Comparison of ENCODE assay signal across 9 cellular contexts in the genomic region with DNA sequence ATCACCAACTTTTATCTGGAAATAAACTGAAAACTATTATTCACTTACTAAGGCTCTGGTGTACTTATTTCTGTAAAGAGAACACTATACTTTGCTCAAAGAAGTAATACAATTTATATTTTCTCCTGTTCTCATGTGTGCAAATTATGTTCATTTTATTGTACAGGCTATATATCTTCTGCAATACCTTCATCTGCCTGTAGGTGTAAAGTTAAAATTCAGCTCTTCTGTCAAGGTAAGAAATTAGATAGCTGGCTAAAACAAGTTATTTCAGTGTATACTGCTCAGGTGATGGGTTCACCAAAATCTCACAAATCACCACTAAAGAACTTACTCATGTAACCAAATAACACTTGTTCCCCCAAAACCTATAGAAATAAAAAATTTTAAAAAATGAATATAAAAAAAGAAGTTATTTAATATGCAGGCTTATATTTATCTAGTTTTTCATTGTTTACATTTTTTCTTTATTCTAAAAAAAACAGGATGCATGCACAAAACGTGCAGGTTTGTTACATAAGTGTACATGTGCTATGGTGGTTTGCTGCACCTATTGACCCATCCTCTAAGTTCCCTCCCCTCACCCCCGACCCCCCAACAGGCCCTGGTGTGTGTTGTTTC.
A peak's percentile ranks its signal among the peaks of the same experiment; 100 is the strongest.
DNase-seq lines count a peak whose midpoint lies in the region; ATAC-seq and TF ChIP-seq lines count a peak whose summit lies in the region.
"Had no signal": no experiment of that assay in that cellular context is flagged by ENCODE, and none has a peak within 500 bp of the region (broad histone marks: within the 10 kb centered on the region; RNA-seq: fewer than 3 reads in every experiment).

No MANE protein-coding gene starts in this region.

- H3K4me3 ChIP-seq in esophagus muscularis mucosa = no peak overlapping the region
- no peak overlapping the region for H3K4me3 ChIP-seq in naive thymus-derived CD4-positive, alpha-beta T cell (ENCODE audit: low read length)

- no peak for TF ChIP-seq POLR2A in esophagus muscularis mucosa (IDR thresholded peaks at IDR 0.05; ENCODE audit: low read depth)

- CTCF ChIA-PET in CD4-positive, alpha-beta T cell (lab: Charles Lee) = no interaction called here
- CTCF ChIA-PET in naive thymus-derived CD4-positive, alpha-beta T cell (lab: Charles Lee) = no interaction called here

- H3K9me3 ChIP-seq in CD4-positive, alpha-beta T cell (ENCODE audit: control insufficient read depth, low read length) = no peaks in the 10 kb centered on the region
- H3K9me3 ChIP-seq in esophagus muscularis mucosa = no peaks in the 10 kb centered on the region
- no peaks in the 10 kb centered on the region for H3K9me3 ChIP-seq in naive thymus-derived CD4-positive, alpha-beta T cell (ENCODE audit: control insufficient read depth in 2 of 3, low read length in 3 of 3)

- H3K27me3 ChIP-seq in CD4-positive, alpha-beta T cell (ENCODE audit: control insufficient read depth, insufficient read depth, low read length) = no peaks in the 10 kb centered on the region
- H3K27me3 ChIP-seq in esophagus muscularis mucosa = no peaks in the 10 kb centered on the region
- no peaks in the 10 kb centered on the region for H3K27me3 ChIP-seq in naive thymus-derived CD4-positive, alpha-beta T cell (ENCODE audit: control insufficient read depth in 2 of 2, insufficient read depth in 2 of 2, low read length in 2 of 2)

- H3K4me1 ChIP-seq in esophagus muscularis mucosa = no peaks in the 10 kb centered on the region
- no peaks in the 10 kb centered on the region for H3K4me1 ChIP-seq in naive thymus-derived CD4-positive, alpha-beta T cell (ENCODE audit: control insufficient read depth in 2 of 2, insufficient read depth in 2 of 2, low read length in 2 of 2)

- DNase-seq in CD4-positive, alpha-beta T cell = no peak
- DNase-seq in LoVo (ENCODE audit: low spot score) (peak; percentile 10), esophagus muscularis mucosa (ENCODE audit: extremely low spot score) (no peak), SHP77 (lab: John Stamatoyannopoulos, UW) (no peak), COLO668 (lab: John Stamatoyannopoulos, UW; ENCODE audit: unreplicated experiment) (no peak)
- no peak for DNase-seq in naive thymus-derived CD4-positive, alpha-beta T cell
- no peak for DNase-seq in stimulated activated CD4-positive, alpha-beta T cell treated with anti-CD3 and anti-CD28 coated beads, Interleukin-1b, Interleukin-23, amount 100 ng/mL, for 48 hours
- DNase-seq: T-helper 9 cell had no signal

- no peak overlapping the region for H3K27ac Mint-ChIP-seq in CD4-positive, alpha-beta T cell
- no peak overlapping the region for H3K27ac Mint-ChIP-seq in naive thymus-derived CD4-positive, alpha-beta T cell

- H3K36me3 Mint-ChIP-seq in CD4-positive, alpha-beta T cell (ENCODE audit: low read depth) = no peaks in the 10 kb centered on the region
- peaks cover 0 to 5% (median 0%) of the 10 kb centered on the region in 5 donors for H3K36me3 Mint-ChIP-seq in naive thymus-derived CD4-positive, alpha-beta T cell

- intact Hi-C loops in CD4-positive, alpha-beta T cell (cut with DNase I, micrococcal nuclease) = no loop called here
- intact Hi-C loops in esophagus muscularis mucosa (cut with DNase I) = no loop called here
- intact Hi-C loops in naive thymus-derived CD4-positive, alpha-beta T cell (cut with micrococcal nuclease) = no loop called here

- H3K9me3 Mint-ChIP-seq in CD4-positive, alpha-beta T cell = no peaks in the 10 kb centered on the region
- H3K9me3 Mint-ChIP-seq in naive thymus-derived CD4-positive, alpha-beta T cell = peaks cover 0 to 7% (median 5%) of the 10 kb centered on the region in 11 donors

- H3K4me3 Mint-ChIP-seq in CD4-positive, alpha-beta T cell = no peak overlapping the region
- H3K4me3 Mint-ChIP-seq in naive thymus-derived CD4-positive, alpha-beta T cell = no peak overlapping the region

- H3K36me3 ChIP-seq in esophagus muscularis mucosa = no peaks in the 10 kb centered on the region
- no peaks in the 10 kb centered on the region for H3K36me3 ChIP-seq in naive thymus-derived CD4-positive, alpha-beta T cell (ENCODE audit: control insufficient read depth in 2 of 3, insufficient read depth in 3 of 3, low read length in 3 of 3)

- POLR2A ChIA-PET in CD4-positive, alpha-beta T cell (lab: Charles Lee) = no interaction called here
- POLR2A ChIA-PET in naive thymus-derived CD4-positive, alpha-beta T cell (lab: Charles Lee) = no interaction called here

- WGBS in esophagus muscularis mucosa = 62% methylated on average over 2 of the region's 2 CpGs

- H3K4me1 Mint-ChIP-seq in CD4-positive, alpha-beta T cell (ENCODE audit: low read depth) = no peaks in the 10 kb centered on the region
- H3K4me1 Mint-ChIP-seq in naive thymus-derived CD4-positive, alpha-beta T cell = no peaks in the 10 kb centered on the region

- no peak overlapping the region for H3K27ac ChIP-seq in CD4-positive, alpha-beta T cell (ENCODE audit: low read depth, low read length)
- no peak overlapping the region for H3K27ac ChIP-seq in esophagus muscularis mucosa (replicated peaks in 1 of 4)
- H3K27ac ChIP-seq in naive thymus-derived CD4-positive, alpha-beta T cell (ENCODE audit: low read depth, low read length) = no peak overlapping the region

- ATAC-seq in CD4-positive, alpha-beta T cell (ENCODE audit: poor library complexity) = no peak
- peak; percentile 72 for ATAC-seq in GM19438 (IDR thresholded peaks at IDR 0.05; ENCODE audit: low read depth, unreplicated experiment)
- no peak for ATAC-seq in naive thymus-derived CD4-positive, alpha-beta T cell

- TF ChIP-seq EP300 in esophagus muscularis mucosa (IDR thresholded peaks at IDR 0.05) = no peak

- TF ChIP-seq CTCF in CD4-positive, alpha-beta T cell (IDR thresholded peaks at IDR 0.05) = peak; percentile 52
- peak in 2 of 3 experiments; percentile 21 to 33 for TF ChIP-seq CTCF in esophagus muscularis mucosa (IDR thresholded peaks at IDR 0.05)

- H3K27me3 Mint-ChIP-seq in CD4-positive, alpha-beta T cell = no peaks in the 10 kb centered on the region
- H3K27me3 Mint-ChIP-seq in naive thymus-derived CD4-positive, alpha-beta T cell = peaks cover 0 to 15% (median 11%) of the 10 kb centered on the region in 5 donors
